ENCODE assay signal across 14 cellular contexts in the genomic region with DNA sequence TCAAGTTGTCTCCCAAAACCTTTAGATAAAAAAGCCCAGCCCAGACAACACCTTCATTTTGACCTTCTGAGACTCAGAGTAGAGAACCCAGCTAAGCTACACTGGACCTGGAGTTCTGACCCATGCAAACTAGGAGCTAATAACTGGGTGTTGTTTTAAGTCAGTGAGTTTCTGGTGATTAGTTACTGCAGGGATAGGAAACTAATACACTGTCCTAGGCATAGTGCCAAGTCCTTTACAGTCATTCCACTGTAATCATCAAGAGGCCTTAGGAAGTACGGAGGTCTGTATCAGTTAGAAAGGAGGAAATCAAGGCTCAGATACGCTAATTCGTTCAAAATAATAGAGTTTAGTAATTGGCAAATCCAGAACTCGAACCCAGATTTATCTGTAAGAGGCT.
DNase-seq lines count a peak whose midpoint lies in the region; ATAC-seq and TF ChIP-seq lines count a peak whose summit lies in the region.
"Had no signal": no experiment of that assay in that cellular context is flagged by ENCODE, and none has a peak within 500 bp of the region (broad histone marks: within the 10 kb centered on the region; RNA-seq: fewer than 3 reads in every experiment).

No MANE protein-coding gene starts in this region.

- H4K5ac ChIP-seq in IMR-90 (ENCODE audit: low read depth, low read length): no peak overlapping the region

- ATAC-seq in IMR-90 (ENCODE audit: low read depth) (peak; percentile 66), GM19455 (IDR thresholded peaks at IDR 0.05; ENCODE audit: unreplicated experiment) (no peak)

- H3K9me2 ChIP-seq in DOHH2 (replicated peaks; ENCODE audit: control insufficient read depth, low read length) (no peaks in the 10 kb centered on the region), SU-DHL-6 (replicated peaks; ENCODE audit: insufficient read depth, low read length) (no peaks in the 10 kb centered on the region)

- dilution Hi-C loops in IMR-90 (cut with HindIII; ENCODE audit: low sequenced_read_pairs, unreplicated experiment): no loop called here

- H3F3A ChIP-seq in DOHH2 (ENCODE audit: control insufficient read depth, insufficient read depth) (no peaks in the 10 kb centered on the region), SU-DHL-6 (ENCODE audit: insufficient read depth) (no peaks in the 10 kb centered on the region)

- no peak overlapping the region for H4K91ac ChIP-seq in IMR-90 (ENCODE audit: insufficient read depth, low read depth, low read length)

- no peak overlapping the region for H2BK15ac ChIP-seq in IMR-90 (ENCODE audit: low read depth, low read length)

- CTCF ChIA-PET in IMR-90 (lab: Yijun Ruan, JAX): interaction anchor here (0.6 kb wide), 1 partner anchor 15 kb away, joined by 4 read pairs; no protein-coding TSS in a partner anchor
- CTCF ChIA-PET in CD4-positive, alpha-beta memory T cell (lab: Charles Lee; ENCODE audit: partially characterized antibody): no interaction called here

- H3K23ac ChIP-seq in IMR-90 (ENCODE audit: low read depth, low read length): no peak overlapping the region

- H3K4me2 ChIP-seq in DOHH2 (ENCODE audit: low read length): peak overlapping the region; percentile 73
- H3K4me2 ChIP-seq in IMR-90 (ENCODE audit: low read depth, low read length): no peak overlapping the region
- H3K4me2 ChIP-seq in SU-DHL-6 (ENCODE audit: low read depth, low read length, poor library complexity, severe bottlenecking): peak overlapping the region; percentile 10

- H2AK9ac ChIP-seq in IMR-90 (replicated peaks; ENCODE audit: low read depth, low read length, poor library complexity): no peak overlapping the region

- no peaks in the 10 kb centered on the region for H3K79me1 ChIP-seq in IMR-90 (ENCODE audit: low read depth in 1 of 2, low read length in 2 of 2)

- H3K18ac ChIP-seq in IMR-90 (ENCODE audit: low read depth, low read length): no peak overlapping the region

- H4K20me1 ChIP-seq in DOHH2 (ENCODE audit: control insufficient read depth, insufficient read depth, low read depth, low read length) (no peaks in the 10 kb centered on the region), IMR-90 (ENCODE audit: insufficient read depth, low read length) (no peaks in the 10 kb centered on the region), SU-DHL-6 (ENCODE audit: low read depth, low read length) (no peaks in the 10 kb centered on the region)

- no peak overlapping the region for H3K4ac ChIP-seq in IMR-90 (ENCODE audit: low read depth, low read length)

- H3K79me2 ChIP-seq in DOHH2 (ENCODE audit: control insufficient read depth, low read length) (no peaks in the 10 kb centered on the region), SU-DHL-6 (ENCODE audit: insufficient read depth, low read length) (no peaks in the 10 kb centered on the region)

- intact Hi-C loops in IMR-90 (cut with micrococcal nuclease): no loop called here
- intact Hi-C loops in CD4-positive, alpha-beta memory T cell (cut with micrococcal nuclease): no loop called here

- in situ Hi-C loops in IMR-90 (cut with MboI; ENCODE audit: low sequenced_read_pairs): no loop called here

- H3K4me1 ChIP-seq in DOHH2 (ENCODE audit: control insufficient read depth, low read length) (peaks cover 26% of the 10 kb centered on the region), IMR-90 (ENCODE audit: control insufficient read depth, insufficient read depth, low read length) (no peaks in the 10 kb centered on the region)
- no peaks in the 10 kb centered on the region for H3K4me1 ChIP-seq in CD4-positive, alpha-beta memory T cell (ENCODE audit: insufficient read depth, low read length)
- H3K4me1 ChIP-seq: esophagus squamous epithelium had no signal

- H3K4me1 Mint-ChIP-seq in CD4-positive, alpha-beta memory T cell: no peaks in the 10 kb centered on the region
- H3K4me1 Mint-ChIP-seq: activated CD4-positive, alpha-beta T cell treated with anti-CD3 and anti-CD28 coated beads, Interleukin-2, amount 10 ng/mL, durations not matched to agents 7 days and 5 days; central memory CD8-positive, alpha-beta T cell had no signal

- H3K27ac ChIP-seq in DOHH2 (ENCODE audit: low read depth, low read length) (peak overlapping the region; percentile 65), IMR-90 (ENCODE audit: insufficient read depth, low read length) (no peak overlapping the region), SU-DHL-6 (ENCODE audit: low read depth, low read length) (no peak overlapping the region)
- no peak overlapping the region for H3K27ac ChIP-seq in CD4-positive, alpha-beta memory T cell (ENCODE audit: low read depth, low read length)
- H3K27ac ChIP-seq: esophagus squamous epithelium, right atrium auricular region had no signal

- no peaks in the 10 kb centered on the region for H3K9me1 ChIP-seq in IMR-90 (ENCODE audit: insufficient read depth, low read length)

- BruUV-seq in IMR-90 (replicated peaks; lab: Mats Ljungman, UMichigan): no TSS peak

- no peak overlapping the region for H3K4me3 Mint-ChIP-seq in CD4-positive, alpha-beta memory T cell
- H3K4me3 Mint-ChIP-seq: activated CD4-positive, alpha-beta T cell treated with anti-CD3 and anti-CD28 coated beads, Interleukin-2, amount 10 ng/mL, durations not matched to agents 7 days and 5 days; CD4-positive, alpha-beta T cell; central memory CD8-positive, alpha-beta T cell had no signal

- H3K27ac Mint-ChIP-seq in CD4-positive, alpha-beta memory T cell: no peak overlapping the region
- H3K27ac Mint-ChIP-seq: activated CD4-positive, alpha-beta T cell treated with anti-CD3 and anti-CD28 coated beads, Interleukin-2, amount 10 ng/mL, durations not matched to agents 7 days and 5 days; CD4-positive, alpha-beta T cell had no signal

- WGBS in IMR-90 (ENCODE audit: extremely low coverage in 2 of 2, insufficient read length in 1 of 2), 2 experiments: 28% methylated on average over 3 of the region's 4 CpGs; no CpG with 5 or more reads in 1 of the 2 experiments

- TF ChIP-seq CTCF in DOHH2 (IDR thresholded peaks at IDR 0.05; ENCODE audit: low read depth, low read length, poor library complexity, severe bottlenecking) (no peak), IMR-90 (conservative IDR thresholded peaks at IDR 0.05; ENCODE audit: low read depth, low read length) (no peak), SU-DHL-6 (IDR thresholded peaks at IDR 0.05; ENCODE audit: insufficient read depth, low read length, poor library complexity, severe bottlenecking) (no peak)

- H3K36me3 ChIP-seq in DOHH2 (ENCODE audit: control insufficient read depth, low read length) (no peaks in the 10 kb centered on the region), IMR-90 (ENCODE audit: control insufficient read depth, insufficient read depth, low read length) (no peaks in the 10 kb centered on the region), SU-DHL-6 (ENCODE audit: low read length) (no peaks in the 10 kb centered on the region)
- no peaks in the 10 kb centered on the region for H3K36me3 ChIP-seq in CD4-positive, alpha-beta memory T cell (ENCODE audit: insufficient read depth, low read length)
- H3K36me3 ChIP-seq: esophagus squamous epithelium, right atrium auricular region had no signal

- peak overlapping the region; percentile 53 for H3K4me3 ChIP-seq in DOHH2 (ENCODE audit: low read length)
- no peak overlapping the region for H3K4me3 ChIP-seq in IMR-90 (ENCODE audit: insufficient read depth, low read depth, low read length)
- H3K4me3 ChIP-seq in SU-DHL-6 (ENCODE audit: insufficient read depth, low read length, poor library complexity, severe bottlenecking): no peak overlapping the region
- H3K4me3 ChIP-seq in CD4-positive, alpha-beta memory T cell (ENCODE audit: low read length in 2 of 2): no peak overlapping the region
- H3K4me3 ChIP-seq: esophagus squamous epithelium, right atrium auricular region had no signal

- no peak overlapping the region for H3K56ac ChIP-seq in IMR-90 (ENCODE audit: extremely low read depth, insufficient read depth, low read length)

- no peak overlapping the region for H4K8ac ChIP-seq in IMR-90 (ENCODE audit: low read depth in 2 of 2, low read length in 2 of 2)

- H3K9me3 ChIP-seq in DOHH2 (ENCODE audit: control insufficient read depth, insufficient read depth, low read length) (no peaks in the 10 kb centered on the region), IMR-90 (ENCODE audit: control insufficient read depth, insufficient read depth, low read length) (no peaks in the 10 kb centered on the region), SU-DHL-6 (ENCODE audit: insufficient read depth, low read length) (no peaks in the 10 kb centered on the region)
- H3K9me3 ChIP-seq in CD4-positive, alpha-beta memory T cell (ENCODE audit: control insufficient read depth in 1 of 2, low read length in 2 of 2): no peaks in the 10 kb centered on the region
- H3K9me3 ChIP-seq: esophagus squamous epithelium, right atrium auricular region had no signal

- no peak overlapping the region for H2BK120ac ChIP-seq in IMR-90 (ENCODE audit: low read depth, low read length)

- DNase-seq in IMR-90 (peak; percentile 62), glomerular visceral epithelial cell (ENCODE audit: extremely low spot score) (peak; percentile 27), nucleus accumbens (lab: John Stamatoyannopoulos, UW) (no peak), ureter (ENCODE audit: low spot score) (no peak)
- no peak for DNase-seq in CD4-positive, alpha-beta memory T cell
- DNase-seq: activated CD4-positive, alpha-beta T cell treated with anti-CD3 and anti-CD28 coated beads, Interleukin-2, amount 10 ng/mL, durations not matched to agents 7 days and 5 days; activated effector memory CD4-positive, alpha-beta T cell treated with Interleukin-2 at 50 U/mL for 16 hours; CD4-positive, alpha-beta T cell; esophagus squamous epithelium had no signal

- H2AFZ ChIP-seq in IMR-90 (replicated peaks; ENCODE audit: low read length, poor library complexity) (no peak overlapping the region), SU-DHL-6 (ENCODE audit: low read depth, low read length, severe bottlenecking) (no peak overlapping the region)

- H3K9me3 Mint-ChIP-seq in CD4-positive, alpha-beta memory T cell: no peaks in the 10 kb centered on the region
- H3K9me3 Mint-ChIP-seq: activated CD4-positive, alpha-beta T cell treated with anti-CD3 and anti-CD28 coated beads, Interleukin-2, amount 10 ng/mL, durations not matched to agents 7 days and 5 days; CD4-positive, alpha-beta T cell; central memory CD8-positive, alpha-beta T cell had no signal

- H2AK5ac ChIP-seq in IMR-90 (ENCODE audit: low read depth, low read length): no peak overlapping the region

- no peaks in the 10 kb centered on the region for H3K27me3 Mint-ChIP-seq in CD4-positive, alpha-beta memory T cell
- H3K27me3 Mint-ChIP-seq: activated CD4-positive, alpha-beta T cell treated with anti-CD3 and anti-CD28 coated beads, Interleukin-2, amount 10 ng/mL, durations not matched to agents 7 days and 5 days; central memory CD8-positive, alpha-beta T cell had no signal

- no peaks in the 10 kb centered on the region for H3K36me3 Mint-ChIP-seq in CD4-positive, alpha-beta memory T cell

- H2BK5ac ChIP-seq in IMR-90 (ENCODE audit: low read depth, low read length, poor library complexity, severe bottlenecking): no peak overlapping the region

- no peak for TF ChIP-seq RAD21 in IMR-90 (IDR thresholded peaks at IDR 0.05; ENCODE audit: low read length)

- H2BK20ac ChIP-seq in IMR-90 (ENCODE audit: low read depth, low read length): no peak overlapping the region

- POLR2A ChIA-PET in IMR-90 (lab: Charles Lee; ENCODE audit: unreplicated experiment): no interaction called here
- POLR2A ChIA-PET in CD4-positive, alpha-beta memory T cell (lab: Charles Lee; ENCODE audit: partially characterized antibody): no interaction called here

- H3K14ac ChIP-seq in IMR-90 (replicated peaks; ENCODE audit: low read depth, low read length): no peak overlapping the region

- H3K27me3 ChIP-seq in DOHH2 (ENCODE audit: control insufficient read depth, low read length) (no peaks in the 10 kb centered on the region), IMR-90 (ENCODE audit: control insufficient read depth, insufficient read depth, low read length) (no peaks in the 10 kb centered on the region; the same call in 1 of the 2 replicates), SU-DHL-6 (ENCODE audit: low read length) (no peaks in the 10 kb centered on the region)
- no peaks in the 10 kb centered on the region for H3K27me3 ChIP-seq in CD4-positive, alpha-beta memory T cell (ENCODE audit: insufficient read depth, low read length)
- H3K27me3 ChIP-seq: esophagus squamous epithelium, right atrium auricular region had no signal

- TF ChIP-seq POLR2A in IMR-90 (IDR thresholded peaks at IDR 0.05; ENCODE audit: low read depth, low read length): no peak

- H3K9ac ChIP-seq in IMR-90 (ENCODE audit: low read depth, low read length): no peak overlapping the region
- no peak overlapping the region for H3K9ac ChIP-seq in SU-DHL-6 (ENCODE audit: low read length)

Comparison
In these comparisons a context has a peak if more than half of its experiments do, and no peak if none do; other contexts are left out.
1. DNase-seq: peak in IMR-90 (single experiment) and glomerular visceral epithelial cell (single experiment); none in nucleus accumbens (0 of 56), ureter (single experiment) and CD4-positive, alpha-beta memory T cell (0 of 5).